19 cellular contexts compared by ENCODE assay signal in genomic region chr15:99148851-99149276, GRCh38. TPM values are rescaled to one million over a fixed set of nuclear protein-coding genes. Genes with fewer than 3 reads are reported as not detected.
A peak's percentile ranks its signal among the peaks of the same experiment; 100 is the strongest.
DNase-seq lines count a peak whose midpoint lies in the region; ATAC-seq and TF ChIP-seq lines count a peak whose summit lies in the region.
"Had no signal": no experiment of that assay in that cellular context is flagged by ENCODE, and none has a peak within 500 bp of the region (broad histone marks: within the 10 kb centered on the region; RNA-seq: fewer than 3 reads in every experiment).

No MANE protein-coding gene starts in this region.

- no peak for DNase-seq in Panc1 (ENCODE audit: low read depth, low spot score)
- peak; percentile 63 to 73 for DNase-seq in dermis microvascular lymphatic vessel endothelial cell (ENCODE audit: low read depth in 2 of 2)
- peak; percentile 30 for DNase-seq in midbrain (lab: John Stamatoyannopoulos, UW)
- no peak for DNase-seq in kidney glomerular epithelial cell (lab: John Stamatoyannopoulos, UW)
- DNase-seq in NCI-H82 (lab: John Stamatoyannopoulos, UW): no peak
- DNase-seq: activated CD4-positive, alpha-beta T cell treated with anti-CD3 and anti-CD28 coated beads for 4 hours; DND-41; effector CD4-positive, alpha-beta T cell; NCI-H774; stimulated activated naive B cell treated with anti-CD40 and anti-IgM and Interleukin-4, amounts not matched to agents 10 μg/mL and 1 μg/mL and 100 μg/mL, for 72 hours; T1000; upper lobe of left lung had no signal

- BruUV-seq in Panc1 (replicated peaks; lab: Mats Ljungman, UMichigan): no TSS peak

- H3K27ac ChIP-seq in Panc1 (ENCODE audit: low read length) (no peak overlapping the region), stomach smooth muscle (ENCODE audit: low read length) (peak overlapping the region; percentile 85)
- H3K27ac ChIP-seq: hepatocyte, right lobe of liver, upper lobe of left lung had no signal

- peak overlapping the region; percentile 7 to 51 for H3K9ac ChIP-seq in stomach smooth muscle (ENCODE audit: low read length in 2 of 2)

- H3K9me3 ChIP-seq in Panc1 (ENCODE audit: control insufficient read depth, insufficient read depth, low read depth, low read length) (no peaks in the 10 kb centered on the region), stomach smooth muscle (ENCODE audit: control insufficient read depth in 2 of 2, low read length in 2 of 2) (no peaks in the 10 kb centered on the region)
- H3K9me3 ChIP-seq: Peyer's patch, right lobe of liver, upper lobe of left lung had no signal

- ATAC-seq in Panc1: peak; percentile 48; the same call in 1 of the 2 replicates
- ATAC-seq in GM18498 (IDR thresholded peaks at IDR 0.05; ENCODE audit: unreplicated experiment): no peak
- ATAC-seq: HCT116; HepG2; right lobe of liver; stimulated activated naive B cell treated with anti-CD40 and anti-IgM and Interleukin-4, amounts not matched to agents 10 μg/mL and 1 μg/mL and 100 μg/mL, for 72 hours had no signal

- H3K36me3 ChIP-seq in Panc1 (ENCODE audit: control insufficient read depth, insufficient read depth, low read length) (no peaks in the 10 kb centered on the region), stomach smooth muscle (ENCODE audit: control insufficient read depth in 2 of 2, insufficient read depth in 2 of 2, low read length in 2 of 2) (peaks cover 5 to 9% of the 10 kb centered on the region in 2 donors)
- H3K36me3 ChIP-seq: Peyer's patch had no signal

- H3K4me1 ChIP-seq in Panc1 (ENCODE audit: control insufficient read depth, insufficient read depth, low read length) (no peaks in the 10 kb centered on the region), stomach smooth muscle (ENCODE audit: control insufficient read depth, insufficient read depth, low read length) (peaks cover 50% of the 10 kb centered on the region)

- POLR2A ChIA-PET in Panc1 (lab: Charles Lee): no interaction called here

- no peak overlapping the region for H3K4me3 ChIP-seq in Panc1 (ENCODE audit: low read depth in 2 of 2, low read length in 2 of 2)
- peak overlapping the region; percentile 27 to 44 for H3K4me3 ChIP-seq in stomach smooth muscle (ENCODE audit: low read length in 2 of 2)
- H3K4me3 ChIP-seq: hepatocyte, Peyer's patch, right lobe of liver, upper lobe of left lung had no signal

- CTCF ChIA-PET in Panc1 (lab: Charles Lee): no interaction called here

- in situ Hi-C loops in Panc1 (cut with HindIII; ENCODE audit: low pct_unique_long_range_greater_than_20kb, low sequenced_read_pairs): no loop called here

- intact Hi-C loops in Panc1 (cut with micrococcal nuclease; ENCODE audit: unreplicated experiment): no loop called here

- H3K27me3 ChIP-seq in Panc1 (ENCODE audit: control insufficient read depth, insufficient read depth, low read length): no peaks in the 10 kb centered on the region
- no peaks in the 10 kb centered on the region for H3K27me3 ChIP-seq in stomach smooth muscle (ENCODE audit: control insufficient read depth in 1 of 2, insufficient read depth in 2 of 2, low read length in 2 of 2)
- H3K27me3 ChIP-seq: hepatocyte, Peyer's patch, right lobe of liver, upper lobe of left lung had no signal

- no peak for TF ChIP-seq CTCF in Panc1 (IDR thresholded peaks at IDR 0.05)

RNA-seq across cellular contexts. Expression of gene SYNM, which starts 44.0 kb away (rescaled TPM):
- 38.9 TPM for total RNA-seq in Panc1 (2021; ENCODE audit: unreplicated experiment)
- polyA plus RNA-seq in Panc1 (2012; ENCODE audit: insufficient read length): 29.7 TPM
- total RNA-seq in dermis microvascular lymphatic vessel endothelial cell: 54.2 and 105 TPM in 2 replicates

Comparison
In these comparisons a context has a peak if more than half of its experiments do, and no peak if none do; other contexts are left out.
1. DNase-seq: peak in dermis microvascular lymphatic vessel endothelial cell (2 of 2) and midbrain (single experiment); none in Panc1 (single experiment), kidney glomerular epithelial cell (single experiment) and NCI-H82 (single experiment).
2. H3K4me3 ChIP-seq: peak in stomach smooth muscle (2 of 2); none in Panc1 (0 of 2).